ENCODE assay signal across 1 cellular context in genomic region chr22:41444360-41445170, GRCh38.
TF ChIP-seq lines count a peak whose summit lies in the region.

No MANE protein-coding gene starts in this region.

TF ChIP-seq in HEK293, 187 proteins besides CTCF, POLR2A, EP300 and RAD21 (continued from another document):
- TF ChIP-seq ZBTB10 (tag by site-specific recombination; IDR thresholded peaks at IDR 0.05) (peak; percentile 91), ZBTB21 (tag by site-specific recombination; IDR thresholded peaks at IDR 0.05) (no peak), ZNF621 (tag by site-specific recombination; IDR thresholded peaks at IDR 0.05) (no peak), ZNF701 (tag by site-specific recombination; IDR thresholded peaks at IDR 0.05) (no peak), TCF7L2 (IDR thresholded peaks at IDR 0.05; ENCODE audit: borderline replicate concordance, low read depth, low read length) (no peak), ZNF558 (tag by site-specific recombination; IDR thresholded peaks at IDR 0.05) (no peak), ZNF707 (tag by site-specific recombination; IDR thresholded peaks at IDR 0.05) (no peak)
TF ChIP-seq in HEK293: peak in this region for 35.
